ENCODE assay signal across 14 cellular contexts in genomic region chr13:113970810-113971470, GRCh38. TPM values are rescaled to one million over a fixed set of nuclear protein-coding genes. Genes with fewer than 3 reads are reported as not detected.
A peak's percentile ranks its signal among the peaks of the same experiment; 100 is the strongest.
DNase-seq lines count a peak whose midpoint lies in the region; ATAC-seq, FAIRE-seq and TF ChIP-seq lines count a peak whose summit lies in the region.
"Had no signal": no experiment of that assay in that cellular context is flagged by ENCODE, and none has a peak within 500 bp of the region (broad histone marks: within the 10 kb centered on the region; RNA-seq: fewer than 3 reads in every experiment).

No MANE protein-coding gene starts in this region.

- POLR2A ChIA-PET in HepG2 (lab: Yijun Ruan, JAX), result no interaction called here

- DNase-seq in HepG2 (ENCODE audit: low spot score) (no peak), mucosa of gallbladder (ENCODE audit: low spot score) (peak; percentile 85), aorta (peak; percentile 55 to 87), D341Med (ENCODE audit: low spot score) (no peak)
- no peak for DNase-seq in stimulated activated CD4-positive, alpha-beta T cell treated with anti-CD3 and anti-CD28 coated beads, Interleukin-2, amount 100 ng/mL, for 24 hours
- DNase-seq: naive thymus-derived CD4-positive, alpha-beta T cell; stimulated activated CD4-positive, alpha-beta T cell treated with anti-CD3 and anti-CD28 coated beads, Interleukin-2, amount 100 ng/mL, for 48 hours; testis had no signal

- FAIRE-seq in HepG2 (lab: Jason Lieb, UNC), result no peak
- FAIRE-seq: G401.6 had no signal

- no peak overlapping the region for H3K4me2 ChIP-seq in HepG2 (ENCODE audit: low read depth, low read length)

- ATAC-seq in HepG2, result no peak
- ATAC-seq in esophagus mucosa, result peak; percentile 73
- ATAC-seq in aorta (ENCODE audit: low FRiP score), result peak; percentile 12
- ATAC-seq in GM18870 (IDR thresholded peaks at IDR 0.05; ENCODE audit: unreplicated experiment), result no peak
- ATAC-seq: naive thymus-derived CD4-positive, alpha-beta T cell had no signal

- H3K4me1 ChIP-seq in liver (ENCODE audit: control insufficient read depth in 4 of 4, insufficient read depth in 4 of 4, low read length in 3 of 4), result peaks cover 12 to 20% (median 16%) of the 10 kb centered on the region in 4 donors
- H3K4me1 ChIP-seq in HepG2 (ENCODE audit: insufficient read depth, low read length), result no peaks in the 10 kb centered on the region
- H3K4me1 ChIP-seq in aorta (ENCODE audit: control insufficient read depth in 1 of 2, insufficient read depth in 2 of 2, low read length in 2 of 2), result no peaks in the 10 kb centered on the region
- H3K4me1 ChIP-seq: adrenal gland, testis had no signal

- H3K9ac ChIP-seq in liver (ENCODE audit: low read depth in 1 of 2, low read length in 2 of 2), result peak overlapping the region in 1 of 2 donors; percentile 2
- no peak overlapping the region for H3K9ac ChIP-seq in HepG2 (ENCODE audit: insufficient read depth, low read depth, low read length)

- no peak for TF ChIP-seq EP300 in HepG2 (IDR thresholded peaks at IDR 0.05; ENCODE audit: low read depth in 2 of 2, low read length in 2 of 2)
- TF ChIP-seq EP300 in HepG2 (CRISPR knock-in tag; IDR thresholded peaks at IDR 0.05; ENCODE audit: borderline replicate concordance), result no peak

- H3K9me3 ChIP-seq in liver (ENCODE audit: control insufficient read depth in 4 of 4, low read length in 3 of 4), result no peaks in the 10 kb centered on the region
- H3K9me3 ChIP-seq in HepG2 (ENCODE audit: low read length), result peaks cover 5% of the 10 kb centered on the region
- no peaks in the 10 kb centered on the region for H3K9me3 ChIP-seq in aorta (ENCODE audit: control insufficient read depth, low read length)
- H3K9me3 ChIP-seq: adrenal gland, testis had no signal

- H3K36me3 ChIP-seq in liver (ENCODE audit: control insufficient read depth in 4 of 4, insufficient read depth in 3 of 4, low read depth in 1 of 4, low read length in 3 of 4), result no peaks in the 10 kb centered on the region
- H3K36me3 ChIP-seq in HepG2 (replicated peaks in 1 of 2; ENCODE audit: control insufficient read depth in 1 of 2, insufficient read depth in 2 of 2, low read length in 2 of 2), result no peaks in the 10 kb centered on the region
- no peaks in the 10 kb centered on the region for H3K36me3 ChIP-seq in aorta (ENCODE audit: control insufficient read depth in 1 of 2, insufficient read depth in 2 of 2, low read length in 1 of 2)
- H3K36me3 ChIP-seq: adrenal gland had no signal

- no peak overlapping the region for H3K4me3 ChIP-seq in liver (ENCODE audit: low read depth in 1 of 3, low read length in 3 of 3)
- no peak overlapping the region for H3K4me3 ChIP-seq in HepG2 (replicated peaks in 1 of 3; ENCODE audit: insufficient read depth in 1 of 3, low read depth in 2 of 3, low read length in 3 of 3)
- H3K4me3 ChIP-seq in aorta (ENCODE audit: low read length in 2 of 2), result no peak overlapping the region
- H3K4me3 ChIP-seq: adrenal gland, testis had no signal

- no peak for TF ChIP-seq POLR2A in HepG2 (IDR thresholded peaks at IDR 0.05; ENCODE audit: insufficient read depth in 1 of 2, low read depth in 2 of 2, low read length in 2 of 2)

- TF ChIP-seq CTCF in liver (IDR thresholded peaks at IDR 0.05; ENCODE audit: low read depth, low read length, missing input control) (no peak), HepG2 (CRISPR knock-in tag; IDR thresholded peaks at IDR 0.05) (no peak)

- 48% methylated on average over 19 of the region's 19 CpGs for WGBS in liver
- WGBS in HepG2 (ENCODE audit: low lambda C conversion rate), result 15% methylated on average over 9 of the region's 19 CpGs
- 22 to 26% methylated on average over 19 of the region's 19 CpGs for WGBS in aorta, 2 donors

- BruUV-seq in HepG2 (replicated peaks; lab: Mats Ljungman, UMichigan), result no TSS peak

- no peak for TF ChIP-seq RAD21 in liver (IDR thresholded peaks at IDR 0.05)
- no peak for TF ChIP-seq RAD21 in HepG2 (CRISPR knock-in tag; IDR thresholded peaks at IDR 0.05)

- in situ Hi-C loops in HepG2 (cut with HindIII; ENCODE audit: extremely low pct_ligation_motif_present, low pct_unique_long_range_greater_than_20kb), result no loop called here

- H3K27me3 ChIP-seq in liver (ENCODE audit: control insufficient read depth in 4 of 4, insufficient read depth in 4 of 4, low read length in 3 of 4) (no peaks in the 10 kb centered on the region), HepG2 (ENCODE audit: control insufficient read depth in 1 of 2, insufficient read depth in 2 of 2, low read length in 2 of 2) (peaks cover 11 to 47% of the 10 kb centered on the region in 2 experiments), aorta (ENCODE audit: control insufficient read depth in 1 of 2, insufficient read depth in 2 of 2, low read length in 1 of 2) (no peaks in the 10 kb centered on the region)
- H3K27me3 ChIP-seq: adrenal gland, testis had no signal

- H3K79me2 ChIP-seq in HepG2 (ENCODE audit: insufficient read depth, low read length), result no peaks in the 10 kb centered on the region

- no peak overlapping the region for H2AFZ ChIP-seq in HepG2 (ENCODE audit: low read length)

- intact Hi-C loops in HepG2 (cut with micrococcal nuclease; ENCODE audit: unreplicated experiment) (no loop called here), aorta (cut with DNase I) (no loop called here)

- CTCF ChIA-PET in HepG2 (lab: Yijun Ruan, JAX; ENCODE audit: low intra/inter-chr PET ratio, low total read pairs), result no interaction called here

- no peaks in the 10 kb centered on the region for H4K20me1 ChIP-seq in HepG2 (ENCODE audit: insufficient read depth, low read length)

- H3K27ac ChIP-seq in liver (ENCODE audit: low read depth in 1 of 2, low read length in 2 of 2) (peak overlapping the region; percentile 57 to 67), HepG2 (ENCODE audit: extremely low read length, insufficient read depth, low read length) (no peak overlapping the region), aorta (ENCODE audit: low read depth in 1 of 2, low read length in 2 of 2) (peak overlapping the region in 1 of 2 donors; percentile 60)
- H3K27ac ChIP-seq: testis had no signal

TF ChIP-seq in liver, 16 proteins besides CTCF, POLR2A, EP300 and RAD21 (continues in another document):
- TF ChIP-seq FOXA1 (IDR thresholded peaks at IDR 0.05), result peak; percentile 50
- TF ChIP-seq NR2F2 (IDR thresholded peaks at IDR 0.05), result no peak
- TF ChIP-seq RXRA (IDR thresholded peaks at IDR 0.05), result peak in 1 of 2 donors; percentile 86
- no peak for TF ChIP-seq HNF4G (IDR thresholded peaks at IDR 0.05)
- no peak for TF ChIP-seq ATF3 (IDR thresholded peaks at IDR 0.05)
- no peak for TF ChIP-seq TAF1 (conservative IDR thresholded peaks at IDR 0.05)
- peak in 1 of 2 donors; percentile 9 for TF ChIP-seq JUND (IDR thresholded peaks at IDR 0.05)
- TF ChIP-seq FOXA2 (IDR thresholded peaks at IDR 0.05), result peak; percentile 45

TF ChIP-seq in HepG2, 621 proteins besides CTCF, POLR2A, EP300 and RAD21 (continues in another document):
- no peak for TF ChIP-seq SSRP1 (CRISPR knock-in tag; IDR thresholded peaks at IDR 0.05)
- TF ChIP-seq DPF2 (CRISPR knock-in tag; IDR thresholded peaks at IDR 0.05; ENCODE audit: borderline replicate concordance, low read depth), result no peak
- no peak for TF ChIP-seq ZNF737 (CRISPR knock-in tag; IDR thresholded peaks at IDR 0.05; ENCODE audit: borderline replicate concordance)
- TF ChIP-seq ZBTB49 (CRISPR knock-in tag; IDR thresholded peaks at IDR 0.05; ENCODE audit: borderline replicate concordance), result no peak

RNA-seq across cellular contexts. Expression of gene C13orf46, which starts 2.9 kb away (rescaled TPM):
- under 1 TPM in 1 of 2 donors, not detected in 1; 0.17 TPM for total RNA-seq in liver
- under 1 TPM in 1 of 2 donors, not detected in 1; 0.10 TPM for polyA plus RNA-seq in liver
- not detected in 2 replicates for total RNA-seq in HepG2 (2016; rRNA removed; fragmentation: Illumina TruSeq; extraction: Trizol)
- not detected in 2 replicates for total RNA-seq in HepG2 (2016; cell fraction: cytosol; rRNA removed; fragmentation: Illumina TruSeq; extraction: Trizol; ENCODE audit: low read depth)
- total RNA-seq in HepG2 (2016; cell fraction: insoluble cytoplasmic fraction; rRNA removed; fragmentation: Illumina TruSeq; extraction: Trizol), result not detected in 2 replicates
- not detected in 2 replicates for total RNA-seq in HepG2 (2016; cell fraction: membrane; rRNA removed; fragmentation: Illumina TruSeq; extraction: Trizol)
- total RNA-seq in HepG2 (2016; cell fraction: nucleus; rRNA removed; fragmentation: Illumina TruSeq; extraction: Trizol), result not detected in 2 replicates
- 0.01 TPM in 1 of 2 replicates, not detected in the other for polyA plus RNA-seq in HepG2 (2011; rRNA removed)
- polyA plus RNA-seq in HepG2 (2011; cell fraction: cytosol; rRNA removed), result not detected in 2 replicates
- polyA plus RNA-seq in HepG2 (2011; cell fraction: nucleus; rRNA removed), result 0.03 TPM in 1 of 2 replicates, not detected in the other
- not detected in 2 replicates for polyA plus RNA-seq in HepG2 (2012)
- not detected in 2 replicates for polyA plus RNA-seq in HepG2 (2016; cell fraction: cytosol; fragmentation: Illumina TruSeq; extraction: Trizol; ENCODE audit: low read depth)
- not detected in 2 replicates for polyA plus RNA-seq in HepG2 (2016; cell fraction: insoluble cytoplasmic fraction; fragmentation: Illumina TruSeq; extraction: Trizol; ENCODE audit: low read depth)
- polyA plus RNA-seq in HepG2 (2016; cell fraction: membrane; fragmentation: Illumina TruSeq; extraction: Trizol; ENCODE audit: low read depth), result not detected in 2 replicates
- not detected in 2 replicates for polyA plus RNA-seq in HepG2 (2016; cell fraction: nucleus; fragmentation: Illumina TruSeq; extraction: Trizol; ENCODE audit: insufficient read depth, low read depth)
- 1.9 TPM in 1 of 2 replicates, not detected in the other for polyA minus RNA-seq in HepG2 (2011; rRNA and poly(A)+ RNA removed; ENCODE audit: low replicate concordance)
- polyA minus RNA-seq in HepG2 (2011; cell fraction: cytosol; rRNA and poly(A)+ RNA removed), result not detected in 2 replicates
- 0.13 TPM in 1 of 2 replicates, not detected in the other for polyA minus RNA-seq in HepG2 (2011; cell fraction: nucleus; rRNA and poly(A)+ RNA removed)
- total RNA-seq in esophagus mucosa, result 0.08 TPM
- 11.8 TPM for total RNA-seq in mucosa of gallbladder
- 1 to 10 TPM; 2.1 to 3.5 TPM for total RNA-seq in aorta
- polyA plus RNA-seq in aorta, result under 1 TPM; 0.13 to 0.43 TPM
- total RNA-seq: RPMI7951 had no signal

Comparison
In these comparisons a context has a peak if more than half of its experiments do, and no peak if none do; other contexts are left out.
1. ATAC-seq: peak in esophagus mucosa (single experiment) and aorta (single experiment); none in HepG2 (single experiment) and GM18870 (single experiment).
2. DNase-seq: peak in mucosa of gallbladder (single experiment) and aorta (2 of 2); none in HepG2 (single experiment), stimulated activated CD4-positive, alpha-beta T cell treated with anti-CD3 and anti-CD28 coated beads, Interleukin-2, amount 100 ng/mL, for 24 hours (0 of 2) and D341Med (single experiment).